Comparison of ENCODE assay signal across 8 cellular contexts in the genomic region with DNA sequence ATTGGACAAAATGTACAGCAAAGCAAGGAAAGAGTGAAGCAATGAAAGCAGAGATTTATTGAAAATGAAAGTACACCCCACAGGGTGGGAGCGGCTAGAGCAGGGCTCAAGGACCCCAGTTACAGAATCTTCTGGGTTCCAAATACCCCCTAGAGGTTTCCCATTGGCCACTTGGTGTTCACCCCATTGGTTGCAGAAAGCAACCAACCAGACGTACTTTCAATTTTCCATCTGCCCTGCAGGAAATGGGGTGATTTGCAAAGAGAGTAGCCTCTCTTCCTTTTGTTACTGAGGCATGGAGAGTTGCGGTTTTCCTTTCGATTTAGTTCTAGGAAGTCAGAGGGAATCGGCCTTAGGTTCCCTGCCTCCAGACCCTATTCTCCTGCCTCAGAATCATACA. TPM values are rescaled to one million over a fixed set of nuclear protein-coding genes. Genes with fewer than 3 reads are reported as not detected.
DNase-seq lines count a peak whose midpoint lies in the region; ATAC-seq, FAIRE-seq and TF ChIP-seq lines count a peak whose summit lies in the region.

No MANE protein-coding gene starts in this region.

- DNase-seq in H4 (ENCODE audit: low spot score) (peak; percentile 80), keratinocyte (ENCODE audit: low read depth, low spot score) (no peak), posterior cingulate gyrus (no peak), omental fat pad (ENCODE audit: low spot score) (no peak)
- peak; percentile 51 for DNase-seq in activated CD4-positive, alpha-beta memory T cell treated with anti-CD3 and anti-CD28 coated beads for 36 hours

- H2AFZ ChIP-seq in keratinocyte (ENCODE audit: control insufficient read depth, low read length), result no peak overlapping the region

- peak overlapping the region; percentile 76 to 96 (median 84) for H3K4me3 ChIP-seq in BLaER1 treated with 17β-estradiol and CSF1 and Interleukin-3, amounts not matched to agents 10 nM and 100 nM
- H3K4me3 ChIP-seq in keratinocyte (ENCODE audit: control insufficient read depth in 2 of 3, extremely low read depth in 1 of 3, insufficient read depth in 2 of 3, low read depth in 1 of 3, low read length in 3 of 3), result peak overlapping the region; percentile 87 to 89 (median 89)
- peak overlapping the region; percentile 92 to 99 (median 96) for H3K4me3 ChIP-seq in subcutaneous abdominal adipose tissue (ENCODE audit: low read depth in 1 of 5, low read length in 5 of 5)

- H3K4me2 ChIP-seq in BLaER1 treated with 17β-estradiol and CSF1 and Interleukin-3, amounts not matched to agents 10 nM and 100 nM, result peak overlapping the region; percentile 79 to 100 (median 97)
- H3K4me2 ChIP-seq in keratinocyte (ENCODE audit: control insufficient read depth, extremely low read depth, insufficient read depth, low read depth, low read length), result peak overlapping the region; percentile 93

- intact Hi-C loops in activated CD4-positive, alpha-beta memory T cell treated with anti-CD3 and anti-CD28 coated beads for 36 hours (cut with micrococcal nuclease), result loop anchor here (1.0 to 10.0 kb wide), 4 partner anchors 10 to 788 kb away; a partner anchor contains a TSS
- intact Hi-C loops in posterior cingulate gyrus (cut with DNase I), result no loop called here

- dilution Hi-C loops in keratinocyte (cut with MboI; ENCODE audit: extremely low pct_ligation_motif_present, low sequenced_read_pairs), result no loop called here

- peaks cover 59% of the 10 kb centered on the region for H3K4me1 Mint-ChIP-seq in activated CD4-positive, alpha-beta memory T cell treated with anti-CD3 and anti-CD28 coated beads for 36 hours (ENCODE audit: low read depth)

- peaks cover 22 to 59% (median 36%) of the 10 kb centered on the region in 11 experiments; a peak in 18 of 22 replicates for H4K20me1 ChIP-seq in BLaER1 treated with 17β-estradiol and CSF1 and Interleukin-3, amounts not matched to agents 10 nM and 100 nM
- peaks cover 11% of the 10 kb centered on the region for H4K20me1 ChIP-seq in keratinocyte (ENCODE audit: control insufficient read depth, extremely low read depth, insufficient read depth, low read length)

- H3K27ac Mint-ChIP-seq in activated CD4-positive, alpha-beta memory T cell treated with anti-CD3 and anti-CD28 coated beads for 36 hours, result peak overlapping the region; percentile 96

- H3K4me1 ChIP-seq in BLaER1 treated with 17β-estradiol and CSF1 and Interleukin-3, amounts not matched to agents 10 nM and 100 nM, result peaks cover 57 to 75% (median 67%) of the 10 kb centered on the region in 10 experiments
- H3K4me1 ChIP-seq in keratinocyte (ENCODE audit: control insufficient read depth, extremely low read depth, insufficient read depth, low read length), result peaks cover 29% of the 10 kb centered on the region
- peaks cover 10 to 79% (median 68%) of the 10 kb centered on the region in 5 donors for H3K4me1 ChIP-seq in subcutaneous abdominal adipose tissue (ENCODE audit: control insufficient read depth in 5 of 5, insufficient read depth in 5 of 5, low read length in 5 of 5)

- no peaks in the 10 kb centered on the region for H3K27me3 ChIP-seq in BLaER1 treated with 17β-estradiol and CSF1 and Interleukin-3, amounts not matched to agents 10 nM and 100 nM
- H3K27me3 ChIP-seq in keratinocyte (ENCODE audit: control insufficient read depth, extremely low read depth, insufficient read depth, low read length) (no peaks in the 10 kb centered on the region), subcutaneous abdominal adipose tissue (ENCODE audit: control insufficient read depth in 5 of 5, insufficient read depth in 4 of 5, low read length in 5 of 5) (no peaks in the 10 kb centered on the region)

- H3K36me3 ChIP-seq in BLaER1 treated with 17β-estradiol and CSF1 and Interleukin-3, amounts not matched to agents 10 nM and 100 nM, result peaks cover 30 to 45% (median 42%) of the 10 kb centered on the region in 11 experiments
- H3K36me3 ChIP-seq in keratinocyte (ENCODE audit: control insufficient read depth in 2 of 2, extremely low read depth in 1 of 2, insufficient read depth in 2 of 2, low read length in 2 of 2) (peaks cover 9 to 10% of the 10 kb centered on the region in 2 experiments), subcutaneous abdominal adipose tissue (ENCODE audit: control insufficient read depth in 5 of 5, insufficient read depth in 5 of 5, low read length in 5 of 5) (peaks cover 10 to 27% (median 16%) of the 10 kb centered on the region in 5 donors)

- H3K27me3 Mint-ChIP-seq in activated CD4-positive, alpha-beta memory T cell treated with anti-CD3 and anti-CD28 coated beads for 36 hours, result no peaks in the 10 kb centered on the region

- peak overlapping the region; percentile 98 for H3K4me3 Mint-ChIP-seq in activated CD4-positive, alpha-beta memory T cell treated with anti-CD3 and anti-CD28 coated beads for 36 hours

- H3K79me2 ChIP-seq in keratinocyte (ENCODE audit: control insufficient read depth, insufficient read depth, low read length), result peaks cover 73% of the 10 kb centered on the region

- POLR2A ChIA-PET in activated CD4-positive, alpha-beta memory T cell treated with anti-CD3 and anti-CD28 coated beads for 36 hours (lab: Charles Lee), result interaction anchor here (1.0 to 1.3 kb wide), 3 partner anchors 10 to 19 kb away, joined by 3 to 6 read pairs (median 4); no protein-coding TSS in a partner anchor

- peak overlapping the region in 10 of 11 experiments; percentile 38 to 90 (median 83); a peak in 19 of 22 replicates for H3K27ac ChIP-seq in BLaER1 treated with 17β-estradiol and CSF1 and Interleukin-3, amounts not matched to agents 10 nM and 100 nM
- H3K27ac ChIP-seq in keratinocyte (ENCODE audit: control insufficient read depth, insufficient read depth, low read length) (peak overlapping the region; percentile 86), subcutaneous abdominal adipose tissue (ENCODE audit: low read depth, low read length) (peak overlapping the region; percentile 94)

- no peaks in the 10 kb centered on the region for H3K9me1 ChIP-seq in keratinocyte (ENCODE audit: control insufficient read depth, extremely low read depth, insufficient read depth, low read length)

- TF ChIP-seq CTCF in keratinocyte (optimal IDR thresholded peaks at IDR 0.05 in 1 of 3, IDR thresholded peaks at IDR 0.05 in 1 of 3, conservative IDR thresholded peaks at IDR 0.05 in 1 of 3; ENCODE audit: extremely low read depth in 1 of 3, insufficient read depth in 2 of 3, low read length in 3 of 3), result no peak
- no peak for TF ChIP-seq CTCF in omental fat pad (IDR thresholded peaks at IDR 0.05)

- H3K9me3 Mint-ChIP-seq in activated CD4-positive, alpha-beta memory T cell treated with anti-CD3 and anti-CD28 coated beads for 36 hours, result no peaks in the 10 kb centered on the region

- peak overlapping the region; percentile 82 to 92 (median 89); a peak in 21 of 22 replicates for H3K9ac ChIP-seq in BLaER1 treated with 17β-estradiol and CSF1 and Interleukin-3, amounts not matched to agents 10 nM and 100 nM
- peak overlapping the region; percentile 94 for H3K9ac ChIP-seq in keratinocyte (ENCODE audit: control insufficient read depth, extremely low read depth, insufficient read depth, low read length)
- H3K9ac ChIP-seq in subcutaneous abdominal adipose tissue (ENCODE audit: low read length in 5 of 5), result peak overlapping the region; percentile 3 to 68 (median 52)

- no peak for ATAC-seq in GM21528 (IDR thresholded peaks at IDR 0.05; ENCODE audit: low FRiP score, unreplicated experiment)
- ATAC-seq in omental fat pad (ENCODE audit: low FRiP score), result no peak

- CTCF ChIA-PET in activated CD4-positive, alpha-beta memory T cell treated with anti-CD3 and anti-CD28 coated beads for 36 hours (lab: Charles Lee), result interaction anchor here (1.0 to 4.0 kb wide), 3 partner anchors 10 to 50 kb away, joined by 3 to 22 read pairs (median 14); no protein-coding TSS in a partner anchor

- FAIRE-seq in keratinocyte (lab: Jason Lieb, UNC), result peak; percentile 32

- no peaks in the 10 kb centered on the region for H3K9me3 ChIP-seq in BLaER1 treated with 17β-estradiol and CSF1 and Interleukin-3, amounts not matched to agents 10 nM and 100 nM (replicated peaks in 1 of 11)
- H3K9me3 ChIP-seq in keratinocyte (ENCODE audit: control insufficient read depth, low read depth, low read length) (no peaks in the 10 kb centered on the region), subcutaneous abdominal adipose tissue (ENCODE audit: control insufficient read depth in 5 of 5, low read length in 5 of 5) (no peaks in the 10 kb centered on the region)

- H3K36me3 Mint-ChIP-seq in activated CD4-positive, alpha-beta memory T cell treated with anti-CD3 and anti-CD28 coated beads for 36 hours, result peaks cover 25% of the 10 kb centered on the region

RNA-seq across cellular contexts. Expression of a gene that starts 2.4 kb away (rescaled TPM):
- total RNA-seq in H4 (2014; rRNA removed; shearing (Covaris generic)), result 19.0 and 20.0 TPM in 2 replicates
- 10 to 100 TPM; 67.6 to 69.8 TPM for total RNA-seq in activated CD4-positive, alpha-beta memory T cell treated with anti-CD3 and anti-CD28 coated beads for 36 hours
- 20.5 to 44.3 TPM (median 24.9 TPM) in 3 replicates for polyA plus RNA-seq in keratinocyte
- polyA plus RNA-seq in keratinocyte (2011; ENCODE audit: low read depth), result 27.9 TPM
- polyA plus RNA-seq in keratinocyte (2011; cell fraction: cytosol; rRNA removed), result 22.0 and 44.7 TPM in 2 replicates
- polyA plus RNA-seq in keratinocyte (2011; cell fraction: nucleus; rRNA removed), result 81.8 and 110 TPM in 2 replicates
- polyA plus RNA-seq in keratinocyte (2012; ENCODE audit: low replicate concordance), result 29.6 and 110 TPM in 2 replicates
- 42.4 to 149 TPM (median 45.8 TPM) in 3 replicates for polyA minus RNA-seq in keratinocyte
- polyA minus RNA-seq in keratinocyte (2011; cell fraction: cytosol; rRNA and poly(A)+ RNA removed), result 112 TPM
- 87.6 and 115 TPM in 2 replicates for polyA minus RNA-seq in keratinocyte (2011; cell fraction: nucleus; rRNA and poly(A)+ RNA removed)
- total RNA-seq in omental fat pad, result 100 to 1,000 TPM in 2 of 4 donors, 10 to 100 TPM in 2; 39.3 to 172 (median 86.5) TPM

RNA-seq across cellular contexts. Expression of a gene that starts 4.8 kb away (rescaled TPM):
- 5.2 and 6.7 TPM in 2 replicates for total RNA-seq in H4 (2014; rRNA removed; shearing (Covaris generic))
- total RNA-seq in activated CD4-positive, alpha-beta memory T cell treated with anti-CD3 and anti-CD28 coated beads for 36 hours, result 10 to 100 TPM in 1 of 2 experiments, 1 to 10 TPM in 1; 7.1 to 10.1 TPM
- polyA plus RNA-seq in keratinocyte, result 7.0 to 12.9 TPM (median 9.4 TPM) in 3 replicates
- polyA plus RNA-seq in keratinocyte (2011; ENCODE audit: low read depth), result 1.9 TPM
- 3.8 and 10.0 TPM in 2 replicates for polyA plus RNA-seq in keratinocyte (2011; cell fraction: cytosol; rRNA removed)
- 14.0 and 17.0 TPM in 2 replicates for polyA plus RNA-seq in keratinocyte (2011; cell fraction: nucleus; rRNA removed)
- polyA plus RNA-seq in keratinocyte (2012; ENCODE audit: low replicate concordance), result 6.7 and 12.2 TPM in 2 replicates
- 5.5 to 11.7 TPM (median 8.4 TPM) in 3 replicates for polyA minus RNA-seq in keratinocyte
- 14.6 TPM for polyA minus RNA-seq in keratinocyte (2011; cell fraction: cytosol; rRNA and poly(A)+ RNA removed)
- polyA minus RNA-seq in keratinocyte (2011; cell fraction: nucleus; rRNA and poly(A)+ RNA removed), result 10.2 and 12.7 TPM in 2 replicates
- 10 to 100 TPM in 3 of 4 donors, 1 to 10 TPM in 1; 9.8 to 24.0 (median 15.9) TPM for total RNA-seq in omental fat pad

Comparison
In these comparisons a context has a peak if more than half of its experiments do, and no peak if none do; other contexts are left out.
1. DNase-seq: peak in H4 (single experiment) and activated CD4-positive, alpha-beta memory T cell treated with anti-CD3 and anti-CD28 coated beads for 36 hours (single experiment); none in keratinocyte (single experiment), posterior cingulate gyrus (0 of 10) and omental fat pad (single experiment).
2. Peak in every context shown above with its lines, with median percentiles within 50 percentile points of each other: H3K27ac ChIP-seq, H3K4me3 ChIP-seq and H3K9ac ChIP-seq.